In the genomic region with DNA sequence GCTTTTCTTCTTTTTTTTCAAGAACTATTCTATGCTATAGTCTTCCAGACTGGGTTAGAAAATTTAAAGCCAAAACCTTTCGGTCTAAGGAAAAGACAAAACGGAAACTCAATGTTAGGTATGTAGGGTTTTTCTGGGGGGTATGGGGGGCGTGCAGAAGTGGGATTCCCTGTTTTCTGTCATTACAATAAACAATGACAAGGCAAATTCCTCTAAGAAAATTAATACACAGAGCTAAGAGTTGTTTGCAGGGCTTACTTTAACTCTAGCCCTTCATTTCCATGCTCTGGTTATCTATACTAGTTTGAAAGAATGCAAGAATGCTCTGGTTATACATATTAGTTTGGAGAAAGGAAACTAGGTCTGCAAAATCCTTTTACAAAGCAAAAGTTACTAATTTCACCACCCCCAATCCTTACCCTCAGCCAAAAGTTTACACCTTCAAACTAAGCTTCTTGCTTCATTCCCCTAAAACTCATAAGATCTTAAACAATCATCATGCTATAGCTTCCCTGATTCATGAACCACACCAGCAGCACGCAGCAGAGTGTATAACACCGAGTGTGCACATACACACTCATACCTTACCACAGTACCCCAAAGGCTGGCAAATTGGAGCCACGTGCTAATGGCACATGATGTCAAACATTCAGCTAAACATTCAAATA, we compare ENCODE assay signal across 1 cellular context.
TF ChIP-seq lines count a peak whose summit lies in the region.

No MANE protein-coding gene starts in this region.

TF ChIP-seq in K562, 482 proteins besides CTCF, POLR2A, EP300 and RAD21 (continued from another document):
- TF ChIP-seq, protein P1, sequence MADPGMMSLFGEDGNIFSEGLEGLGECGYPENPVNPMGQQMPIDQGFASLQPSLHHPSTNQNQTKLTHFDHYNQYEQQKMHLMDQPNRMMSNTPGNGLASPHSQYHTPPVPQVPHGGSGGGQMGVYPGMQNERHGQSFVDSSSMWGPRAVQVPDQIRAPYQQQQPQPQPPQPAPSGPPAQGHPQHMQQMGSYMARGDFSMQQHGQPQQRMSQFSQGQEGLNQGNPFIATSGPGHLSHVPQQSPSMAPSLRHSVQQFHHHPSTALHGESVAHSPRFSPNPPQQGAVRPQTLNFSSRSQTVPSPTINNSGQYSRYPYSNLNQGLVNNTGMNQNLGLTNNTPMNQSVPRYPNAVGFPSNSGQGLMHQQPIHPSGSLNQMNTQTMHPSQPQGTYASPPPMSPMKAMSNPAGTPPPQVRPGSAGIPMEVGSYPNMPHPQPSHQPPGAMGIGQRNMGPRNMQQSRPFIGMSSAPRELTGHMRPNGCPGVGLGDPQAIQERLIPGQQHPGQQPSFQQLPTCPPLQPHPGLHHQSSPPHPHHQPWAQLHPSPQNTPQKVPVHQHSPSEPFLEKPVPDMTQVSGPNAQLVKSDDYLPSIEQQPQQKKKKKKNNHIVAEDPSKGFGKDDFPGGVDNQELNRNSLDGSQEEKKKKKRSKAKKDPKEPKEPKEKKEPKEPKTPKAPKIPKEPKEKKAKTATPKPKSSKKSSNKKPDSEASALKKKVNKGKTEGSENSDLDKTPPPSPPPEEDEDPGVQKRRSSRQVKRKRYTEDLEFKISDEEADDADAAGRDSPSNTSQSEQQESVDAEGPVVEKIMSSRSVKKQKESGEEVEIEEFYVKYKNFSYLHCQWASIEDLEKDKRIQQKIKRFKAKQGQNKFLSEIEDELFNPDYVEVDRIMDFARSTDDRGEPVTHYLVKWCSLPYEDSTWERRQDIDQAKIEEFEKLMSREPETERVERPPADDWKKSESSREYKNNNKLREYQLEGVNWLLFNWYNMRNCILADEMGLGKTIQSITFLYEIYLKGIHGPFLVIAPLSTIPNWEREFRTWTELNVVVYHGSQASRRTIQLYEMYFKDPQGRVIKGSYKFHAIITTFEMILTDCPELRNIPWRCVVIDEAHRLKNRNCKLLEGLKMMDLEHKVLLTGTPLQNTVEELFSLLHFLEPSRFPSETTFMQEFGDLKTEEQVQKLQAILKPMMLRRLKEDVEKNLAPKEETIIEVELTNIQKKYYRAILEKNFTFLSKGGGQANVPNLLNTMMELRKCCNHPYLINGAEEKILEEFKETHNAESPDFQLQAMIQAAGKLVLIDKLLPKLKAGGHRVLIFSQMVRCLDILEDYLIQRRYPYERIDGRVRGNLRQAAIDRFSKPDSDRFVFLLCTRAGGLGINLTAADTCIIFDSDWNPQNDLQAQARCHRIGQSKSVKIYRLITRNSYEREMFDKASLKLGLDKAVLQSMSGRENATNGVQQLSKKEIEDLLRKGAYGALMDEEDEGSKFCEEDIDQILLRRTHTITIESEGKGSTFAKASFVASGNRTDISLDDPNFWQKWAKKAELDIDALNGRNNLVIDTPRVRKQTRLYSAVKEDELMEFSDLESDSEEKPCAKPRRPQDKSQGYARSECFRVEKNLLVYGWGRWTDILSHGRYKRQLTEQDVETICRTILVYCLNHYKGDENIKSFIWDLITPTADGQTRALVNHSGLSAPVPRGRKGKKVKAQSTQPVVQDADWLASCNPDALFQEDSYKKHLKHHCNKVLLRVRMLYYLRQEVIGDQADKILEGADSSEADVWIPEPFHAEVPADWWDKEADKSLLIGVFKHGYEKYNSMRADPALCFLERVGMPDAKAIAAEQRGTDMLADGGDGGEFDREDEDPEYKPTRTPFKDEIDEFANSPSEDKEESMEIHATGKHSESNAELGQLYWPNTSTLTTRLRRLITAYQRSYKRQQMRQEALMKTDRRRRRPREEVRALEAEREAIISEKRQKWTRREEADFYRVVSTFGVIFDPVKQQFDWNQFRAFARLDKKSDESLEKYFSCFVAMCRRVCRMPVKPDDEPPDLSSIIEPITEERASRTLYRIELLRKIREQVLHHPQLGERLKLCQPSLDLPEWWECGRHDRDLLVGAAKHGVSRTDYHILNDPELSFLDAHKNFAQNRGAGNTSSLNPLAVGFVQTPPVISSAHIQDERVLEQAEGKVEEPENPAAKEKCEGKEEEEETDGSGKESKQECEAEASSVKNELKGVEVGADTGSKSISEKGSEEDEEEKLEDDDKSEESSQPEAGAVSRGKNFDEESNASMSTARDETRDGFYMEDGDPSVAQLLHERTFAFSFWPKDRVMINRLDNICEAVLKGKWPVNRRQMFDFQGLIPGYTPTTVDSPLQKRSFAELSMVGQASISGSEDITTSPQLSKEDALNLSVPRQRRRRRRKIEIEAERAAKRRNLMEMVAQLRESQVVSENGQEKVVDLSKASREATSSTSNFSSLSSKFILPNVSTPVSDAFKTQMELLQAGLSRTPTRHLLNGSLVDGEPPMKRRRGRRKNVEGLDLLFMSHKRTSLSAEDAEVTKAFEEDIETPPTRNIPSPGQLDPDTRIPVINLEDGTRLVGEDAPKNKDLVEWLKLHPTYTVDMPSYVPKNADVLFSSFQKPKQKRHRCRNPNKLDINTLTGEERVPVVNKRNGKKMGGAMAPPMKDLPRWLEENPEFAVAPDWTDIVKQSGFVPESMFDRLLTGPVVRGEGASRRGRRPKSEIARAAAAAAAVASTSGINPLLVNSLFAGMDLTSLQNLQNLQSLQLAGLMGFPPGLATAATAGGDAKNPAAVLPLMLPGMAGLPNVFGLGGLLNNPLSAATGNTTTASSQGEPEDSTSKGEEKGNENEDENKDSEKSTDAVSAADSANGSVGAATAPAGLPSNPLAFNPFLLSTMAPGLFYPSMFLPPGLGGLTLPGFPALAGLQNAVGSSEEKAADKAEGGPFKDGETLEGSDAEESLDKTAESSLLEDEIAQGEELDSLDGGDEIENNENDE (IDR thresholded peaks at IDR 0.05; ENCODE audit: low read depth, low read length): no peak
